ENCODE assay signal across 25 cellular contexts in genomic region chr4:15714616-15715015, GRCh38. TPM values are rescaled to one million over a fixed set of nuclear protein-coding genes. Genes with fewer than 3 reads are reported as not detected.
A peak's percentile ranks its signal among the peaks of the same experiment; 100 is the strongest.
DNase-seq lines count a peak whose midpoint lies in the region; ATAC-seq, FAIRE-seq and TF ChIP-seq lines count a peak whose summit lies in the region.
"Had no signal": no experiment of that assay in that cellular context is flagged by ENCODE, and none has a peak within 500 bp of the region (broad histone marks: within the 10 kb centered on the region; RNA-seq: fewer than 3 reads in every experiment).

No MANE protein-coding gene starts in this region.

- no peaks in the 10 kb centered on the region for H3K36me3 Mint-ChIP-seq in osteocyte (ENCODE audit: unreplicated experiment)
- H3K36me3 Mint-ChIP-seq: activated CD8-positive, alpha-beta memory T cell treated with anti-CD3 and anti-CD28 coated beads, Interleukin-2, amount 10 ng/mL, durations not matched to agents 7 days and 5 days; CD4-positive, CD25-positive, alpha-beta regulatory T cell had no signal

- no peaks in the 10 kb centered on the region for H4K20me1 ChIP-seq in K562 (replicated peaks; ENCODE audit: control insufficient read depth, insufficient read depth, low read length)

- ATAC-seq in Right ventricle myocardium superior (ENCODE audit: poor library complexity): peak; percentile 48
- ATAC-seq in K562: peak; percentile 68
- ATAC-seq in upper lobe of right lung: peak; percentile 47
- ATAC-seq: activated CD8-positive, alpha-beta memory T cell treated with anti-CD3 and anti-CD28 coated beads, Interleukin-2, amount 10 ng/mL, durations not matched to agents 7 days and 5 days; gastrocnemius medialis; stimulated activated naive CD8-positive, alpha-beta T cell treated with anti-CD3 and anti-CD28 coated beads, Interleukin-15, amount 100 ng/mL, for 72 hours had no signal

- CTCF ChIA-PET in K562 (lab: Yijun Ruan, JAX; ENCODE audit: low intra/inter-chr PET ratio): no interaction called here

- H3K4me3 ChIP-seq in left ventricle myocardium inferior (no peak overlapping the region), K562 (no peak overlapping the region), right atrium auricular region (no peak overlapping the region), upper lobe of right lung (no peak overlapping the region), lower leg skin (ENCODE audit: low read depth, poor library complexity, severe bottlenecking) (no peak overlapping the region)
- H3K4me3 ChIP-seq: colonic mucosa, gastrocnemius medialis had no signal

- no peak for TF ChIP-seq RAD21 in K562 (CRISPR knock-in tag; conservative IDR thresholded peaks at IDR 0.05 in 1 of 2, IDR thresholded peaks at IDR 0.05 in 1 of 2)

- H2AFZ ChIP-seq in K562 (ENCODE audit: low read depth, low read length): no peak overlapping the region

- no TSS peak for BruUV-seq in K562 (replicated peaks; lab: Mats Ljungman, UMichigan)

- no peaks in the 10 kb centered on the region for H3K27me3 ChIP-seq in left ventricle myocardium inferior (ENCODE audit: low read depth)
- no peaks in the 10 kb centered on the region; a peak in 1 of 5 replicates for H3K27me3 ChIP-seq in K562 (ENCODE audit: control insufficient read depth in 2 of 2, insufficient read depth in 2 of 2, low read length in 2 of 2)
- no peaks in the 10 kb centered on the region for H3K27me3 ChIP-seq in right atrium auricular region
- H3K27me3 ChIP-seq in upper lobe of right lung: no peaks in the 10 kb centered on the region
- H3K27me3 ChIP-seq: colonic mucosa, gastrocnemius medialis had no signal

- no peak for TF ChIP-seq EP300 in K562 (IDR thresholded peaks at IDR 0.05; ENCODE audit: low read length)

- no peaks in the 10 kb centered on the region for H3K79me2 ChIP-seq in K562 (ENCODE audit: control insufficient read depth, insufficient read depth, low read length)

- FAIRE-seq in K562 (lab: Jason Lieb, UNC): peak; percentile 59

- H3K27ac ChIP-seq in left ventricle myocardium inferior (replicated peaks) (no peak overlapping the region), K562 (ENCODE audit: extremely low read depth, low read depth, low read length) (no peak overlapping the region), right atrium auricular region (no peak overlapping the region), upper lobe of right lung (no peak overlapping the region)
- H3K27ac ChIP-seq: colonic mucosa, gastrocnemius medialis had no signal

- H3K9me3 Mint-ChIP-seq in osteocyte (ENCODE audit: unreplicated experiment): no peaks in the 10 kb centered on the region
- H3K9me3 Mint-ChIP-seq: activated T-helper 2 cell treated with anti-CD3 and anti-CD28 coated beads, Interferon-gamma antibody, Interleukin-2, Interleukin-4, amounts not matched to agents 10 μg/mL and 5 μg/mL and 100 μg/mL, durations not matched to agents 14 hours and 24 hours and 36 hours; CD4-positive, CD25-positive, alpha-beta regulatory T cell; neural crest cell; stimulated activated naive CD8-positive, alpha-beta T cell treated with anti-CD3 and anti-CD28 coated beads, Interleukin-15, amount 100 ng/mL, for 72 hours; T-helper 2 cell treated with Interferon-gamma antibody and Interleukin-4, amounts not matched to agents 5 μg/mL and 100 μg/mL, for 36 hours had no signal

- H3K9me1 ChIP-seq in K562 (ENCODE audit: control insufficient read depth, insufficient read depth, low read length): no peaks in the 10 kb centered on the region

- no peak for TF ChIP-seq POLR2A in K562 (conservative IDR thresholded peaks at IDR 0.05)
- TF ChIP-seq POLR2A in lower leg skin (IDR thresholded peaks at IDR 0.05): no peak

- in situ Hi-C loops in K562 (cut with MboI): no loop called here

- H3K4me1 ChIP-seq in left ventricle myocardium inferior (peaks cover 9% of the 10 kb centered on the region), K562 (replicated peaks in 1 of 2; ENCODE audit: control insufficient read depth in 2 of 2, insufficient read depth in 2 of 2, low read length in 2 of 2) (no peaks in the 10 kb centered on the region; a peak in 1 of 5 replicates), right atrium auricular region (no peaks in the 10 kb centered on the region), upper lobe of right lung (peaks cover 10% of the 10 kb centered on the region)
- H3K4me1 ChIP-seq: colonic mucosa, gastrocnemius medialis had no signal

- no peaks in the 10 kb centered on the region for H3K9me3 ChIP-seq in left ventricle myocardium inferior (replicated peaks)
- no peaks in the 10 kb centered on the region for H3K9me3 ChIP-seq in K562 (replicated peaks; ENCODE audit: control insufficient read depth, insufficient read depth, low read depth, low read length)
- H3K9me3 ChIP-seq in right atrium auricular region: no peaks in the 10 kb centered on the region
- no peaks in the 10 kb centered on the region for H3K9me3 ChIP-seq in upper lobe of right lung
- H3K9me3 ChIP-seq: colonic mucosa, gastrocnemius medialis had no signal

- peaks cover 41% of the 10 kb centered on the region for H3K4me1 Mint-ChIP-seq in osteocyte (ENCODE audit: unreplicated experiment)
- H3K4me1 Mint-ChIP-seq: activated CD8-positive, alpha-beta memory T cell treated with anti-CD3 and anti-CD28 coated beads, Interleukin-2, amount 10 ng/mL, durations not matched to agents 7 days and 5 days; CD4-positive, CD25-positive, alpha-beta regulatory T cell; stimulated activated naive CD8-positive, alpha-beta T cell treated with anti-CD3 and anti-CD28 coated beads, Interleukin-15, amount 100 ng/mL, for 72 hours had no signal

- no peak overlapping the region for H3K4me3 Mint-ChIP-seq in osteocyte (ENCODE audit: unreplicated experiment)
- H3K4me3 Mint-ChIP-seq: activated CD8-positive, alpha-beta memory T cell treated with anti-CD3 and anti-CD28 coated beads, Interleukin-2, amount 10 ng/mL, durations not matched to agents 7 days and 5 days; CD4-positive, CD25-positive, alpha-beta regulatory T cell; neural crest cell; stimulated activated naive CD8-positive, alpha-beta T cell treated with anti-CD3 and anti-CD28 coated beads, Interleukin-15, amount 100 ng/mL, for 72 hours; T-helper 2 cell treated with Interferon-gamma antibody and Interleukin-4, amounts not matched to agents 5 μg/mL and 100 μg/mL, for 36 hours had no signal

- TF ChIP-seq CTCF in left ventricle myocardium inferior (IDR thresholded peaks at IDR 0.05; ENCODE audit: borderline replicate concordance) (no peak), K562 (IDR thresholded peaks at IDR 0.05 in 2 of 3, conservative IDR thresholded peaks at IDR 0.05 in 1 of 3; ENCODE audit: insufficient read depth in 2 of 3, low read depth in 1 of 3, low read length in 3 of 3) (no peak), right atrium auricular region (IDR thresholded peaks at IDR 0.05) (no peak), upper lobe of right lung (IDR thresholded peaks at IDR 0.05) (no peak), lower leg skin (IDR thresholded peaks at IDR 0.05) (no peak), osteocyte (IDR thresholded peaks at IDR 0.05) (no peak)

- DNase-seq in Right ventricle myocardium superior: no peak
- DNase-seq in left ventricle myocardium inferior: no peak
- peak; percentile 24 to 45 (median 37) for DNase-seq in K562 (ENCODE audit: extremely low read depth in 1 of 4, low spot score in 3 of 4)
- DNase-seq in right atrium auricular region (ENCODE audit: low spot score): peak; percentile 67
- no peak for DNase-seq in upper lobe of right lung
- no peak for DNase-seq in lower leg skin (ENCODE audit: low spot score in 2 of 2)
- no peak for DNase-seq in osteocyte (ENCODE audit: extremely low spot score, unreplicated experiment)
- DNase-seq in activated gamma-delta T cell treated with Interleukin-2 at 50 U/mL for 16 hours: no peak
- DNase-seq: activated CD4-positive, CD25-positive, alpha-beta regulatory T cell treated with anti-CD3 and anti-CD28 coated beads, Interleukin-2, amount 50 U/mL, for 72 hours; activated CD8-positive, alpha-beta memory T cell treated with anti-CD3 and anti-CD28 coated beads, Interleukin-2, amount 10 ng/mL, durations not matched to agents 7 days and 5 days; amygdala; CD4-positive, CD25-positive, alpha-beta regulatory T cell; colonic mucosa; DND-41; gastrocnemius medialis; mammary epithelial cell; NCI-H2029 treated with DMSO at 0.1 percent for 48 hours; NCI-H510A; retina; stimulated activated naive CD8-positive, alpha-beta T cell treated with anti-CD3 and anti-CD28 coated beads, Interleukin-15, amount 100 ng/mL, for 72 hours had no signal

- H3K9ac ChIP-seq in K562 (ENCODE audit: insufficient read depth in 1 of 2, low read depth in 2 of 2, low read length in 2 of 2): no peak overlapping the region

- intact Hi-C loops in Right ventricle myocardium superior (cut with DNase I): no loop called here
- intact Hi-C loops in left ventricle myocardium inferior (cut with micrococcal nuclease): no loop called here
- intact Hi-C loops in K562 (cut with micrococcal nuclease): loop anchor here (5.0 kb wide), 1 partner anchor 62 kb away; no protein-coding TSS in a partner anchor
- intact Hi-C loops in upper lobe of right lung (cut with DNase I): no loop called here
- intact Hi-C loops in lower leg skin (cut with DNase I; ENCODE audit: low total_unique reads): no loop called here

- WGBS in K562 (ENCODE audit: insufficient coverage, low coverage, missing lambda C conversion rate): 4% methylated on average over 5 of the region's 5 CpGs
- 47 to 58% methylated on average over 5 of the region's 5 CpGs for WGBS in lower leg skin, 2 donors

- no peaks in the 10 kb centered on the region for H3K27me3 Mint-ChIP-seq in osteocyte (ENCODE audit: unreplicated experiment)
- H3K27me3 Mint-ChIP-seq: CD4-positive, CD25-positive, alpha-beta regulatory T cell; stimulated activated naive CD8-positive, alpha-beta T cell treated with anti-CD3 and anti-CD28 coated beads, Interleukin-15, amount 100 ng/mL, for 72 hours had no signal

- H3K27ac Mint-ChIP-seq in osteocyte (ENCODE audit: unreplicated experiment): no peak overlapping the region
- H3K27ac Mint-ChIP-seq: activated CD8-positive, alpha-beta memory T cell treated with anti-CD3 and anti-CD28 coated beads, Interleukin-2, amount 10 ng/mL, durations not matched to agents 7 days and 5 days; activated T-helper 2 cell treated with anti-CD3 and anti-CD28 coated beads, Interferon-gamma antibody, Interleukin-2, Interleukin-4, amounts not matched to agents 10 μg/mL and 5 μg/mL and 100 μg/mL, durations not matched to agents 14 hours and 24 hours and 36 hours; CD4-positive, CD25-positive, alpha-beta regulatory T cell; stimulated activated naive CD8-positive, alpha-beta T cell treated with anti-CD3 and anti-CD28 coated beads, Interleukin-15, amount 100 ng/mL, for 72 hours; T-helper 2 cell treated with Interferon-gamma antibody and Interleukin-4, amounts not matched to agents 5 μg/mL and 100 μg/mL, for 36 hours had no signal

- H3K4me2 ChIP-seq in K562 (ENCODE audit: insufficient read depth, low read length): no peak overlapping the region

- H3K36me3 ChIP-seq in left ventricle myocardium inferior (no peaks in the 10 kb centered on the region), K562 (ENCODE audit: control insufficient read depth, insufficient read depth, low read length) (no peaks in the 10 kb centered on the region), right atrium auricular region (peaks cover 4% of the 10 kb centered on the region), upper lobe of right lung (no peaks in the 10 kb centered on the region)
- H3K36me3 ChIP-seq: colonic mucosa, gastrocnemius medialis had no signal

- POLR2A ChIA-PET in K562 (lab: Yijun Ruan, JAX): no interaction called here

RNA-seq across cellular contexts. Expression of gene BST1, which starts 11.8 kb away (rescaled TPM):
- total RNA-seq in Right ventricle myocardium superior (2.6 TPM), left ventricle myocardium inferior (2.7 TPM), K562 (2014; rRNA removed) (not detected in 2 replicates), K562 (2014; rRNA removed; fragmentation: Illumina TruSeq; extraction: Trizol) (not detected in 2 replicates), K562 (2015; rRNA removed; fragmentation: Illumina TruSeq; extraction: Trizol) (not detected in 2 replicates), K562 (2021) (not detected in 2 replicates), right atrium auricular region (10 to 100 TPM in 1 of 2 donors, 1 to 10 TPM in 1; 9.5 to 10.2 TPM), upper lobe of right lung (11.0 TPM), lower leg skin (1 to 10 TPM; 3.7 to 6.7 (median 5.7) TPM), osteocyte (0.26 and 0.54 TPM in 2 replicates)
- not detected in 2 replicates for total RNA-seq in K562 (2011; cell fraction: chromatin; rRNA removed; ENCODE audit: low replicate concordance)
- total RNA-seq in K562 (2011; cell fraction: nucleolus; rRNA removed): not detected in 2 replicates
- not detected in 2 replicates for total RNA-seq in K562 (2011; cell fraction: nucleoplasm; rRNA removed)
- polyA plus RNA-seq in K562 (2011; rRNA removed) (0.07 TPM in 2 replicates), K562 (2014; fragmentation: Illumina TruSeq; extraction: Trizol) (not detected in 2 replicates), K562 (2014; fragmentation: Nextera tagmentation; extraction: Ambion mirVana) (under 1 TPM; 0.04 to 0.38 TPM), K562 (2014; rRNA removed) (not detected in 2 replicates)
- 0.04 TPM in 1 of 2 replicates, not detected in the other for polyA plus RNA-seq in K562 (2011; cell fraction: cytosol; rRNA removed)
- polyA plus RNA-seq in K562 (2011; cell fraction: nucleus; rRNA removed): 0.20 TPM in 1 of 2 replicates, not detected in the other
- 0.12 and 0.42 TPM in 2 replicates for polyA plus RNA-seq in K562 (2012)
- 0.39 TPM in 1 of 2 replicates, not detected in the other for polyA minus RNA-seq in K562 (2011; rRNA and poly(A)+ RNA removed)
- polyA minus RNA-seq in K562 (2011; cell fraction: cytosol; rRNA and poly(A)+ RNA removed): not detected in 2 replicates
- not detected in 2 replicates for polyA minus RNA-seq in K562 (2011; cell fraction: nucleus; rRNA and poly(A)+ RNA removed)
- total RNA-seq: A172, SK-MEL-5 had no signal

RNA-seq across cellular contexts. Expression of gene FAM200B, which starts 33.0 kb away (rescaled TPM):
- total RNA-seq in Right ventricle myocardium superior (25.5 TPM), left ventricle myocardium inferior (29.1 TPM), K562 (2014; rRNA removed) (17.4 and 21.3 TPM in 2 replicates), K562 (2014; rRNA removed; fragmentation: Illumina TruSeq; extraction: Trizol) (25.5 and 31.8 TPM in 2 replicates), K562 (2015; rRNA removed; fragmentation: Illumina TruSeq; extraction: Trizol) (33.4 and 36.3 TPM in 2 replicates), K562 (2021) (23.2 and 25.4 TPM in 2 replicates), right atrium auricular region (10 to 100 TPM; 41.4 to 57.4 TPM), upper lobe of right lung (29.3 TPM), lower leg skin (10 to 100 TPM; 19.1 to 37.2 (median 28.9) TPM), osteocyte (43.8 and 45.0 TPM in 2 replicates)
- total RNA-seq in K562 (2011; cell fraction: chromatin; rRNA removed; ENCODE audit: low replicate concordance): 8.1 and 22.4 TPM in 2 replicates
- total RNA-seq in K562 (2011; cell fraction: nucleolus; rRNA removed): 4.8 and 5.4 TPM in 2 replicates
- 8.8 and 11.5 TPM in 2 replicates for total RNA-seq in K562 (2011; cell fraction: nucleoplasm; rRNA removed)
- polyA plus RNA-seq in K562 (2011; rRNA removed) (21.9 and 22.6 TPM in 2 replicates), K562 (2014; fragmentation: Illumina TruSeq; extraction: Trizol) (39.1 and 48.0 TPM in 2 replicates), K562 (2014; fragmentation: Nextera tagmentation; extraction: Ambion mirVana) (10 to 100 TPM; 23.2 to 27.6 TPM), K562 (2014; rRNA removed) (23.3 and 30.3 TPM in 2 replicates)
- polyA plus RNA-seq in K562 (2011; cell fraction: cytosol; rRNA removed): 5.5 and 12.1 TPM in 2 replicates
- 25.6 and 39.2 TPM in 2 replicates for polyA plus RNA-seq in K562 (2011; cell fraction: nucleus; rRNA removed)
- polyA plus RNA-seq in K562 (2012): 44.3 and 49.2 TPM in 2 replicates
- polyA minus RNA-seq in K562 (2011; rRNA and poly(A)+ RNA removed): 12.2 and 17.3 TPM in 2 replicates
- 5.6 and 8.2 TPM in 2 replicates for polyA minus RNA-seq in K562 (2011; cell fraction: cytosol; rRNA and poly(A)+ RNA removed)
- polyA minus RNA-seq in K562 (2011; cell fraction: nucleus; rRNA and poly(A)+ RNA removed): 14.4 and 34.0 TPM in 2 replicates

RNA-seq across cellular contexts. Expression of gene FBXL5, which starts 59.5 kb away (rescaled TPM):
- 99.0 TPM for total RNA-seq in Right ventricle myocardium superior
- total RNA-seq in left ventricle myocardium inferior: 91.6 TPM
- total RNA-seq in K562 (2011; cell fraction: chromatin; rRNA removed; ENCODE audit: low replicate concordance): 35.4 and 67.8 TPM in 2 replicates
- total RNA-seq in K562 (2011; cell fraction: nucleolus; rRNA removed): 35.7 and 50.1 TPM in 2 replicates
- total RNA-seq in K562 (2011; cell fraction: nucleoplasm; rRNA removed): 48.0 and 50.8 TPM in 2 replicates
- 32.1 and 37.9 TPM in 2 replicates for total RNA-seq in K562 (2014; rRNA removed)
- 25.3 and 27.9 TPM in 2 replicates for total RNA-seq in K562 (2014; rRNA removed; fragmentation: Illumina TruSeq; extraction: Trizol)
- total RNA-seq in K562 (2015; rRNA removed; fragmentation: Illumina TruSeq; extraction: Trizol): 29.0 and 35.2 TPM in 2 replicates
- 22.1 and 23.5 TPM in 2 replicates for total RNA-seq in K562 (2021)
- polyA plus RNA-seq in K562 (2011; rRNA removed): 24.3 and 26.5 TPM in 2 replicates
- 10.0 and 12.9 TPM in 2 replicates for polyA plus RNA-seq in K562 (2011; cell fraction: cytosol; rRNA removed)
- 25.4 and 27.0 TPM in 2 replicates for polyA plus RNA-seq in K562 (2011; cell fraction: nucleus; rRNA removed)
- polyA plus RNA-seq in K562 (2012): 16.8 and 33.6 TPM in 2 replicates
- polyA plus RNA-seq in K562 (2014; fragmentation: Illumina TruSeq; extraction: Trizol): 13.2 and 15.9 TPM in 2 replicates
- polyA plus RNA-seq in K562 (2014; fragmentation: Nextera tagmentation; extraction: Ambion mirVana): 10 to 100 TPM in 1 of 2 experiments, 1 to 10 TPM in 1; 6.0 to 10.8 TPM
- polyA plus RNA-seq in K562 (2014; rRNA removed): 15.5 and 28.9 TPM in 2 replicates
- polyA minus RNA-seq in K562 (2011; rRNA and poly(A)+ RNA removed): 37.8 and 49.9 TPM in 2 replicates
- polyA minus RNA-seq in K562 (2011; cell fraction: cytosol; rRNA and poly(A)+ RNA removed): 11.3 and 16.2 TPM in 2 replicates
- 46.7 and 68.4 TPM in 2 replicates for polyA minus RNA-seq in K562 (2011; cell fraction: nucleus; rRNA and poly(A)+ RNA removed)
- total RNA-seq in right atrium auricular region: 10 to 100 TPM; 81.0 to 83.1 TPM
- total RNA-seq in upper lobe of right lung: 101 TPM
- 10 to 100 TPM; 69.4 to 95.0 (median 80.3) TPM for total RNA-seq in lower leg skin
- total RNA-seq in osteocyte: 54.0 and 54.9 TPM in 2 replicates

Comparison
In these comparisons a context has a peak if more than half of its experiments do, and no peak if none do; other contexts are left out.
1. DNase-seq: peak in K562 (4 of 4) and right atrium auricular region (single experiment); none in Right ventricle myocardium superior (single experiment), left ventricle myocardium inferior (single experiment), upper lobe of right lung (single experiment), lower leg skin (0 of 2), osteocyte (single experiment) and activated gamma-delta T cell treated with Interleukin-2 at 50 U/mL for 16 hours (single experiment).
2. Peak in every context shown above with its lines, with median percentiles within 50 percentile points of each other: ATAC-seq.